ENCODE assay signal across 8 cellular contexts in the genomic region with DNA sequence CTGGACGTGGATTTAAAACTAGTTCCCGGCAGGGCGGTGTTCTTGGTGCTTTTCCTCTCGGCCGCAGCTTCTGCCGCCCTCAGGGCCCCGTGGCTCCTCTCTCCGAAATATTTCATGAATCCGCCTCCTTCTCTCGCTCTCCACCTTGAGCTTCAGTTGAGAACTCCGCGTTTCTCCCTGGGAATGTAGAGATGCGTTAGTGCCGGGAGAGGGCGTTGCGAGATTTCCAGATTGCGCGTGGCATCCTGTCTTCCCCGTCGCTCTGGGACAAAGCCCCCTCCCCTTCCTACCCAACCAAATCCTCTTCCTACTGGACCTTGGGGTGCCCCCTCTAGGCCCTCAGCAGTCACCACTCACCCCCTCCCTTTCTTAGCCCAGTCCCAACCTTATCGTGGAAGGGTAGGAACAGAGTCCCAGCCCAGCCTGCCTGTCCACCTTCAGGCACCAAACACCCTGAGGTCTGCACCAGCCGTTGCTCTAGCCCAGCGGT. TPM values are rescaled to one million over a fixed set of nuclear protein-coding genes. Genes with fewer than 3 reads are reported as not detected.
DNase-seq lines count a peak whose midpoint lies in the region; ATAC-seq, FAIRE-seq and TF ChIP-seq lines count a peak whose summit lies in the region.

No MANE protein-coding gene starts in this region.

- ATAC-seq in foreskin keratinocyte: peak; percentile 16
- no peak for ATAC-seq in stimulated activated effector memory CD8-positive, alpha-beta T cell treated with anti-CD3 and anti-CD28 coated beads, Interleukin-12 subunit alpha, Interleukin-12 subunit beta, amount 100 ng/mL, for 72 hours

- in situ Hi-C loops in ACHN (cut with HindIII; ENCODE audit: low pct_ligation_motif_present, low pct_unique_long_range_greater_than_20kb, low sequenced_read_pairs) (no loop called here), GM13976 (cut with MboI; ENCODE audit: low sequenced_read_pairs, unreplicated experiment) (no loop called here)

- H3K9me3 Mint-ChIP-seq in stimulated activated effector memory CD8-positive, alpha-beta T cell treated with anti-CD3 and anti-CD28 coated beads, Interleukin-12 subunit alpha, Interleukin-12 subunit beta, amount 100 ng/mL, for 72 hours: peaks cover 3% of the 10 kb centered on the region

- H3K36me3 Mint-ChIP-seq in stimulated activated effector memory CD8-positive, alpha-beta T cell treated with anti-CD3 and anti-CD28 coated beads, Interleukin-12 subunit alpha, Interleukin-12 subunit beta, amount 100 ng/mL, for 72 hours: peaks cover 6% of the 10 kb centered on the region

- no peaks in the 10 kb centered on the region for H3K27me3 ChIP-seq in foreskin keratinocyte

- H3K4me3 Mint-ChIP-seq in stimulated activated effector memory CD8-positive, alpha-beta T cell treated with anti-CD3 and anti-CD28 coated beads, Interleukin-12 subunit alpha, Interleukin-12 subunit beta, amount 100 ng/mL, for 72 hours: peak overlapping the region; percentile 19

- peak overlapping the region; percentile 14 for H3K27ac ChIP-seq in foreskin keratinocyte

- TF ChIP-seq POLR2A in H54 (IDR thresholded peaks at IDR 0.05; ENCODE audit: low read depth, low read length): no peak

- no peak for FAIRE-seq in RCC 7860 (lab: Jason Lieb, UNC)
- no peak for FAIRE-seq in H54 (lab: Jason Lieb, UNC)

- H3K27ac Mint-ChIP-seq in stimulated activated effector memory CD8-positive, alpha-beta T cell treated with anti-CD3 and anti-CD28 coated beads, Interleukin-12 subunit alpha, Interleukin-12 subunit beta, amount 100 ng/mL, for 72 hours: peak overlapping the region; percentile 34

- H3K4me1 ChIP-seq in foreskin keratinocyte: peaks cover 12% of the 10 kb centered on the region

- H3K4me1 Mint-ChIP-seq in stimulated activated effector memory CD8-positive, alpha-beta T cell treated with anti-CD3 and anti-CD28 coated beads, Interleukin-12 subunit alpha, Interleukin-12 subunit beta, amount 100 ng/mL, for 72 hours: peaks cover 40% of the 10 kb centered on the region

- DNase-seq in ACHN (peak; percentile 75), ELR (ENCODE audit: low read depth) (peak; percentile 75), RCC 7860 (ENCODE audit: low spot score) (peak; percentile 9), foreskin keratinocyte (peak in 1 of 2 donors; percentile 53), GM13976 (ENCODE audit: low spot score) (no peak), NCI-H128 (lab: John Stamatoyannopoulos, UW; ENCODE audit: unreplicated experiment) (no peak), H54 (ENCODE audit: insufficient read length, low spot score) (no peak)
- no peak for DNase-seq in stimulated activated effector memory CD8-positive, alpha-beta T cell treated with anti-CD3 and anti-CD28 coated beads, Interleukin-12 subunit alpha, Interleukin-12 subunit beta, amount 100 ng/mL, for 72 hours (ENCODE audit: low spot score in 2 of 2)

- TF ChIP-seq CTCF in foreskin keratinocyte (conservative IDR thresholded peaks at IDR 0.05): peak; percentile 80
- no peak for TF ChIP-seq CTCF in GM13976 (IDR thresholded peaks at IDR 0.05; ENCODE audit: borderline replicate concordance, control extremely low read depth, extremely low read depth, insufficient read depth, missing control alignments)

RNA-seq across cellular contexts. Expression of gene RAC2, which starts 15.5 kb away (rescaled TPM):
- 75.9 and 77.0 TPM in 2 replicates for total RNA-seq in foreskin keratinocyte
- polyA plus RNA-seq in foreskin keratinocyte: 116 and 117 TPM in 2 replicates

RNA-seq across cellular contexts. Expression of gene CYTH4, which starts 22.7 kb away (rescaled TPM):
- total RNA-seq in foreskin keratinocyte: 0.04 and 0.17 TPM in 2 replicates
- 0.03 TPM in 1 of 2 replicates, not detected in the other for polyA plus RNA-seq in foreskin keratinocyte

RNA-seq across cellular contexts. Expression of gene SSTR3, which starts 47.3 kb away (rescaled TPM):
- total RNA-seq in foreskin keratinocyte: not detected in 2 replicates
- polyA plus RNA-seq in foreskin keratinocyte: not detected in 2 replicates

Comparison
In these comparisons a context has a peak if more than half of its experiments do, and no peak if none do; other contexts are left out.
1. DNase-seq: peak in ACHN (single experiment), ELR (single experiment) and RCC 7860 (single experiment); none in stimulated activated effector memory CD8-positive, alpha-beta T cell treated with anti-CD3 and anti-CD28 coated beads, Interleukin-12 subunit alpha, Interleukin-12 subunit beta, amount 100 ng/mL, for 72 hours (0 of 2), GM13976 (single experiment), NCI-H128 (single experiment) and H54 (single experiment).